15 cellular contexts compared by ENCODE assay signal in genomic region chr3:19559724-19560442, GRCh38.
DNase-seq lines count a peak whose midpoint lies in the region; ATAC-seq and TF ChIP-seq lines count a peak whose summit lies in the region.
"Had no signal": no experiment of that assay in that cellular context is flagged by ENCODE, and none has a peak within 500 bp of the region (broad histone marks: within the 10 kb centered on the region; RNA-seq: fewer than 3 reads in every experiment).

No MANE protein-coding gene starts in this region.

- peaks cover 23% of the 10 kb centered on the region for H3K4me1 Mint-ChIP-seq in activated B cell treated with CpG ODN at 0.5 μM for 24 hours
- H3K4me1 Mint-ChIP-seq in activated T-cell treated with anti-CD3 and anti-CD28 coated beads, Interleukin-2, amount 50 U/mL, for 4 hours (ENCODE audit: low read depth): no peaks in the 10 kb centered on the region

- H3K27ac Mint-ChIP-seq in activated B cell treated with CpG ODN at 0.5 μM for 24 hours: peak overlapping the region; percentile 82
- H3K27ac Mint-ChIP-seq: activated T-helper 1 cell treated with anti-CD3 and anti-CD28 coated beads, Interleukin-12 subunit alpha, Interleukin-12 subunit beta, Interleukin-2, Interleukin-4 antibody, amounts not matched to agents 30 ng/mL and 10 ng/mL and 1 ng/mL, durations not matched to agents 14 hours and 24 hours and 36 hours had no signal

- ATAC-seq in GM18867 (IDR thresholded peaks at IDR 0.05; ENCODE audit: unreplicated experiment): peak; percentile 97
- ATAC-seq in GM21528 (IDR thresholded peaks at IDR 0.05; ENCODE audit: low FRiP score, unreplicated experiment): peak; percentile 99
- peak; percentile 95 for ATAC-seq in HG03103 (IDR thresholded peaks at IDR 0.05; ENCODE audit: low read depth, unreplicated experiment)
- ATAC-seq in activated B cell treated with CpG ODN at 0.5 μM for 24 hours (ENCODE audit: low read depth): peak; percentile 78
- ATAC-seq in activated T-cell treated with anti-CD3 and anti-CD28 coated beads, Interleukin-2, amount 50 U/mL, for 4 hours: no peak
- ATAC-seq: HCT116, left ventricle myocardium superior had no signal

- POLR2A ChIA-PET in activated B cell treated with CpG ODN at 0.5 μM for 24 hours (lab: Charles Lee): interaction anchor here (0.6 kb wide), 1 partner anchor 474 kb away, joined by 5 read pairs; no protein-coding TSS in a partner anchor

- no peaks in the 10 kb centered on the region for H3K27me3 Mint-ChIP-seq in activated B cell treated with CpG ODN at 0.5 μM for 24 hours
- H3K27me3 Mint-ChIP-seq in activated T-cell treated with anti-CD3 and anti-CD28 coated beads, Interleukin-2, amount 50 U/mL, for 4 hours (ENCODE audit: low read depth): peaks cover 4% of the 10 kb centered on the region

- CTCF ChIA-PET in activated B cell treated with CpG ODN at 0.5 μM for 24 hours (lab: Charles Lee): interaction anchor here (0.9 kb wide), 1 partner anchor 414 kb away, joined by 3 read pairs; no protein-coding TSS in a partner anchor

- intact Hi-C loops in activated B cell treated with CpG ODN at 0.5 μM for 24 hours (cut with micrococcal nuclease): no loop called here

- DNase-seq in activated B cell treated with CpG ODN at 0.5 μM for 24 hours: no peak
- DNase-seq in stimulated activated naive CD4-positive, alpha-beta T cell (lab: John Stamatoyannopoulos, UW): no peak
- no peak for DNase-seq in activated T-cell treated with anti-CD3 and anti-CD28 coated beads, Interleukin-2, amount 50 U/mL, for 4 hours
- no peak for DNase-seq in cerebellar cortex (ENCODE audit: low spot score)
- DNase-seq in CD1c-positive myeloid dendritic cell (ENCODE audit: extremely low spot score): no peak
- DNase-seq: caudate nucleus, DMS153, left ventricle myocardium superior, NCI-H1417, ovary had no signal

- no peak for TF ChIP-seq CTCF in activated B cell treated with CpG ODN at 0.5 μM for 24 hours (IDR thresholded peaks at IDR 0.05)

- peak overlapping the region; percentile 16 for H3K4me3 Mint-ChIP-seq in activated B cell treated with CpG ODN at 0.5 μM for 24 hours
- H3K4me3 Mint-ChIP-seq in activated T-cell treated with anti-CD3 and anti-CD28 coated beads, Interleukin-2, amount 50 U/mL, for 4 hours: no peak overlapping the region
- H3K4me3 Mint-ChIP-seq: activated T-helper 1 cell treated with anti-CD3 and anti-CD28 coated beads, Interleukin-12 subunit alpha, Interleukin-12 subunit beta, Interleukin-2, Interleukin-4 antibody, amounts not matched to agents 30 ng/mL and 10 ng/mL and 1 ng/mL, durations not matched to agents 14 hours and 24 hours and 36 hours had no signal

- H3K36me3 Mint-ChIP-seq in activated B cell treated with CpG ODN at 0.5 μM for 24 hours (ENCODE audit: low read depth): no peaks in the 10 kb centered on the region
- H3K36me3 Mint-ChIP-seq in activated T-cell treated with anti-CD3 and anti-CD28 coated beads, Interleukin-2, amount 50 U/mL, for 4 hours (ENCODE audit: insufficient read depth): no peaks in the 10 kb centered on the region

- no peaks in the 10 kb centered on the region for H3K9me3 Mint-ChIP-seq in activated B cell treated with CpG ODN at 0.5 μM for 24 hours
- peaks cover 7% of the 10 kb centered on the region for H3K9me3 Mint-ChIP-seq in activated T-cell treated with anti-CD3 and anti-CD28 coated beads, Interleukin-2, amount 50 U/mL, for 4 hours
- H3K9me3 Mint-ChIP-seq: activated T-helper 1 cell treated with anti-CD3 and anti-CD28 coated beads, Interleukin-12 subunit alpha, Interleukin-12 subunit beta, Interleukin-2, Interleukin-4 antibody, amounts not matched to agents 30 ng/mL and 10 ng/mL and 1 ng/mL, durations not matched to agents 14 hours and 24 hours and 36 hours had no signal

Comparison
In these comparisons a context has a peak if more than half of its experiments do, and no peak if none do; other contexts are left out.
1. ATAC-seq: peak in GM18867 (single experiment), GM21528 (single experiment), HG03103 (single experiment) and activated B cell treated with CpG ODN at 0.5 μM for 24 hours (single experiment); none in activated T-cell treated with anti-CD3 and anti-CD28 coated beads, Interleukin-2, amount 50 U/mL, for 4 hours (0 of 2).